17 cellular contexts compared by ENCODE assay signal in the genomic region with DNA sequence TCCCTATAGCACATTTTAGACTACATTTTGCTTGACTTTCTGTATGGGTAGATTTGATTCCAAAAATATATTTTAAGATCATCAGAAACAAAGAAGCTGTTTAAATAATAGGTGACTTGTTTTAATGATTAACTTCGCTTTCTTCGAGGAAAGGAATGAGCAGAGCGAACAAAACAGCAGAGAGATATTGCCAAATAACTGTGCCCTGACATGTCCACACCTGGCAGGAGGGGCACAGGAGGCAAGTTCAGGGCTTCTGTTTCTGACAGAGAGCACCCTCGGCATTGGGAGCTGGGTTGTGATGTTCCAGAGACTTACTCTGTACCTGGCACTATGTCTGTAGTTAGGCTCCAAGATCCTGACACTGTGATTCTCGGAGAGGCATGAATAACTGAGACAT.
DNase-seq lines count a peak whose midpoint lies in the region; ATAC-seq, FAIRE-seq and TF ChIP-seq lines count a peak whose summit lies in the region.
"Had no signal": no experiment of that assay in that cellular context is flagged by ENCODE, and none has a peak within 500 bp of the region (broad histone marks: within the 10 kb centered on the region; RNA-seq: fewer than 3 reads in every experiment).

No MANE protein-coding gene starts in this region.

- no peak for ATAC-seq in GM21360 (IDR thresholded peaks at IDR 0.05; ENCODE audit: unreplicated experiment)
- ATAC-seq: GM12878, GM23338 had no signal

- peaks cover 28% of the 10 kb centered on the region for H3K4me1 ChIP-seq in keratinocyte (ENCODE audit: control insufficient read depth, extremely low read depth, insufficient read depth, low read length)
- no peaks in the 10 kb centered on the region for H3K4me1 ChIP-seq in Karpas-422 (ENCODE audit: low read length)

- H3K4me3 ChIP-seq in bronchial epithelial cell (ENCODE audit: low read depth, low read length) (no peak overlapping the region), keratinocyte (ENCODE audit: control insufficient read depth in 2 of 3, extremely low read depth in 1 of 3, insufficient read depth in 2 of 3, low read depth in 1 of 3, low read length in 3 of 3) (peak overlapping the region in 1 of 3 experiments; percentile 9), Karpas-422 (ENCODE audit: low read length) (no peak overlapping the region)
- H3K4me3 ChIP-seq: GM12878, GM23338 had no signal

- POLR2A ChIA-PET in RWPE1 (lab: Yijun Ruan, JAX; ENCODE audit: low non-redundant PET), result no interaction called here

- no peak for FAIRE-seq in bronchial epithelial cell (lab: Jason Lieb, UNC)
- FAIRE-seq in keratinocyte (lab: Jason Lieb, UNC), result peak; percentile 96
- FAIRE-seq: GM12878, GM18507 had no signal

- H4K20me1 ChIP-seq in keratinocyte (ENCODE audit: control insufficient read depth, extremely low read depth, insufficient read depth, low read length) (no peaks in the 10 kb centered on the region), Karpas-422 (ENCODE audit: insufficient read depth, low read depth, low read length) (no peaks in the 10 kb centered on the region)

- no peaks in the 10 kb centered on the region for H3K9me2 ChIP-seq in Karpas-422 (replicated peaks; ENCODE audit: insufficient read depth, low read length)

- H3K79me2 ChIP-seq in keratinocyte (ENCODE audit: control insufficient read depth, insufficient read depth, low read length) (no peaks in the 10 kb centered on the region), Karpas-422 (ENCODE audit: low read length) (no peaks in the 10 kb centered on the region)

- DNase-seq in RWPE1 (ENCODE audit: low spot score), result no peak
- DNase-seq in bronchial epithelial cell (ENCODE audit: low read depth), result peak; percentile 71
- DNase-seq in keratinocyte (ENCODE audit: low read depth, low spot score), result no peak
- DNase-seq in renal cortical epithelial cell (ENCODE audit: low read depth), result peak; percentile 63
- DNase-seq in cortex of kidney (lab: John Stamatoyannopoulos, UW), result no peak
- no peak for DNase-seq in Karpas-422
- DNase-seq: 8988T; ACHN; C1 segment of cervical spinal cord; Calu3; CD4-positive, alpha-beta T cell; DMS79; H7 had no signal

- CTCF ChIA-PET in RWPE1 (lab: Yijun Ruan, JAX), result no interaction called here

- no peaks in the 10 kb centered on the region for H3K36me3 ChIP-seq in bronchial epithelial cell (ENCODE audit: control insufficient read depth, insufficient read depth, low read length)
- no peaks in the 10 kb centered on the region for H3K36me3 ChIP-seq in keratinocyte (ENCODE audit: control insufficient read depth in 2 of 2, extremely low read depth in 1 of 2, insufficient read depth in 2 of 2, low read length in 2 of 2)
- H3K36me3 ChIP-seq in Karpas-422 (ENCODE audit: insufficient read depth, low read length), result no peaks in the 10 kb centered on the region

- H3K27me3 ChIP-seq in bronchial epithelial cell (ENCODE audit: control insufficient read depth, insufficient read depth, low read length) (no peaks in the 10 kb centered on the region), keratinocyte (ENCODE audit: control insufficient read depth, extremely low read depth, insufficient read depth, low read length) (no peaks in the 10 kb centered on the region), Karpas-422 (ENCODE audit: low read length) (no peaks in the 10 kb centered on the region)

- H3K27ac ChIP-seq in RWPE1, result 0 out of 2 replicates have a peak overlapping the region, but pooled peaks have one; percentile 49
- no peak overlapping the region for H3K27ac ChIP-seq in keratinocyte (ENCODE audit: control insufficient read depth, insufficient read depth, low read length)
- no peak overlapping the region for H3K27ac ChIP-seq in Karpas-422 (ENCODE audit: low read length)

- H3K9me1 ChIP-seq in keratinocyte (ENCODE audit: control insufficient read depth, extremely low read depth, insufficient read depth, low read length), result no peaks in the 10 kb centered on the region

- peak overlapping the region; percentile 77 for H2AFZ ChIP-seq in keratinocyte (ENCODE audit: control insufficient read depth, low read length)
- H2AFZ ChIP-seq in Karpas-422 (ENCODE audit: low read length), result no peak overlapping the region

- no peak overlapping the region for H3K9ac ChIP-seq in keratinocyte (ENCODE audit: control insufficient read depth, extremely low read depth, insufficient read depth, low read length)
- H3K9ac ChIP-seq in Karpas-422 (ENCODE audit: low read length), result no peak overlapping the region

- H3K9me3 ChIP-seq in keratinocyte (ENCODE audit: control insufficient read depth, low read depth, low read length), result no peaks in the 10 kb centered on the region
- H3K9me3 ChIP-seq in Karpas-422 (ENCODE audit: low read length), result no peaks in the 10 kb centered on the region

- H3K4me2 ChIP-seq in keratinocyte (ENCODE audit: control insufficient read depth, extremely low read depth, insufficient read depth, low read depth, low read length) (peak overlapping the region; percentile 55), Karpas-422 (ENCODE audit: low read depth, low read length, poor library complexity, severe bottlenecking) (no peak overlapping the region)
- H3K4me2 ChIP-seq: GM23338 had no signal

- dilution Hi-C loops in keratinocyte (cut with MboI; ENCODE audit: extremely low pct_ligation_motif_present, low sequenced_read_pairs), result no loop called here

- no peak for TF ChIP-seq CTCF in RWPE1 (conservative IDR thresholded peaks at IDR 0.05; ENCODE audit: low read depth)
- TF ChIP-seq CTCF in bronchial epithelial cell (IDR thresholded peaks at IDR 0.05; ENCODE audit: insufficient read depth, low read length, severe bottlenecking), result no peak
- no peak for TF ChIP-seq CTCF in keratinocyte (optimal IDR thresholded peaks at IDR 0.05 in 1 of 3, IDR thresholded peaks at IDR 0.05 in 1 of 3, conservative IDR thresholded peaks at IDR 0.05 in 1 of 3; ENCODE audit: extremely low read depth in 1 of 3, insufficient read depth in 2 of 3, low read length in 3 of 3)

Comparison
In these comparisons a context has a peak if more than half of its experiments do, and no peak if none do; other contexts are left out.
1. DNase-seq: peak in bronchial epithelial cell (single experiment) and renal cortical epithelial cell (single experiment); none in RWPE1 (single experiment), keratinocyte (single experiment), cortex of kidney (single experiment) and Karpas-422 (single experiment).